In genomic region chr6:32665621-32666140, GRCh38 we compare ENCODE assay signal across 14 cellular contexts. TPM values are rescaled to one million over a fixed set of nuclear protein-coding genes. Genes with fewer than 3 reads are reported as not detected.
DNase-seq lines count a peak whose midpoint lies in the region; ATAC-seq and TF ChIP-seq lines count a peak whose summit lies in the region.
"Had no signal": no experiment of that assay in that cellular context is flagged by ENCODE, and none has a peak within 500 bp of the region (broad histone marks: within the 10 kb centered on the region; RNA-seq: fewer than 3 reads in every experiment).

No MANE protein-coding gene starts in this region.

- POLR2A ChIA-PET in HEK293T (lab: Yijun Ruan, JAX), result interaction anchor here (1.1 kb wide), 1 partner anchor 33 kb away, joined by 3 read pairs; no protein-coding TSS in a partner anchor

- no peak for DNase-seq in activated T-cell treated with anti-CD3 and anti-CD28 coated beads, Interleukin-2, amount 50 U/mL, for 72 hours
- no peak for DNase-seq in activated T-cell treated with anti-CD3 and anti-CD28 coated beads for 4 hours
- no peak for DNase-seq in hepatocyte (ENCODE audit: low spot score)
- no peak for DNase-seq in stimulated activated naive B cell treated with anti-CD40 and anti-IgM and Interleukin-4, amounts not matched to agents 10 μg/mL and 1 μg/mL and 100 μg/mL, for 72 hours
- DNase-seq in stimulated activated naive CD4-positive, alpha-beta T cell treated with Interleukin-2 at 50 U/mL for 16 hours (lab: John Stamatoyannopoulos, UW), result no peak
- no peak for DNase-seq in HEK293T (ENCODE audit: extremely low spot score)
- DNase-seq: activated naive CD4-positive, alpha-beta T cell treated with Interleukin-2 at 50 U/mL for 16 hours; HCEC 1CT; mesenchymal stem cell; NCI-H2171 treated with DMSO at 0.1 percent for 48 hours; T1000 had no signal

- H3K27me3 ChIP-seq in SU-DHL-6 (ENCODE audit: low read length) (no peaks in the 10 kb centered on the region), hepatocyte (no peaks in the 10 kb centered on the region)

- H3K4me1 ChIP-seq in hepatocyte (ENCODE audit: insufficient read depth), result no peaks in the 10 kb centered on the region

- peaks cover 0 to 5% of the 10 kb centered on the region in 2 donors for H3K36me3 Mint-ChIP-seq in activated T-cell treated with anti-CD3 and anti-CD28 coated beads, Interleukin-2, amount 50 U/mL, for 72 hours (ENCODE audit: insufficient read depth in 2 of 2)
- peaks cover 45 to 62% of the 10 kb centered on the region in 2 donors for H3K36me3 Mint-ChIP-seq in stimulated activated naive B cell treated with anti-CD40 and anti-IgM and Interleukin-4, amounts not matched to agents 10 μg/mL and 1 μg/mL and 100 μg/mL, for 72 hours

- H3K27ac Mint-ChIP-seq in activated T-cell treated with anti-CD3 and anti-CD28 coated beads, Interleukin-2, amount 50 U/mL, for 72 hours, result peak overlapping the region; percentile 20
- H3K27ac Mint-ChIP-seq in stimulated activated naive B cell treated with anti-CD40 and anti-IgM and Interleukin-4, amounts not matched to agents 10 μg/mL and 1 μg/mL and 100 μg/mL, for 72 hours, result peak overlapping the region; percentile 100

- peak overlapping the region; percentile 68 for H3K9ac ChIP-seq in SU-DHL-6 (ENCODE audit: low read length)
- H3K9ac ChIP-seq: KMS-11 had no signal

- H3K79me2 ChIP-seq in SU-DHL-6 (ENCODE audit: insufficient read depth, low read length) (peaks cover 6% of the 10 kb centered on the region), hepatocyte (no peaks in the 10 kb centered on the region)

- CTCF ChIA-PET in HEK293T (lab: Yijun Ruan, JAX), result interaction anchor here (0.6 to 1.4 kb wide), 2 partner anchors 43 to 269 kb away, joined by 3 to 4 read pairs; no protein-coding TSS in a partner anchor

- H3K9me3 Mint-ChIP-seq in activated T-cell treated with anti-CD3 and anti-CD28 coated beads, Interleukin-2, amount 50 U/mL, for 72 hours, result no peaks in the 10 kb centered on the region
- no peaks in the 10 kb centered on the region for H3K9me3 Mint-ChIP-seq in stimulated activated naive B cell treated with anti-CD40 and anti-IgM and Interleukin-4, amounts not matched to agents 10 μg/mL and 1 μg/mL and 100 μg/mL, for 72 hours

- H3K9me3 ChIP-seq in SU-DHL-6 (ENCODE audit: insufficient read depth, low read length), result no peaks in the 10 kb centered on the region
- H3K9me3 ChIP-seq in hepatocyte (ENCODE audit: low read depth), result no peaks in the 10 kb centered on the region

- ATAC-seq in activated T-cell treated with anti-CD3 and anti-CD28 coated beads, Interleukin-2, amount 50 U/mL, for 72 hours (replicated peaks in 1 of 2), result no peak
- ATAC-seq in stimulated activated naive B cell treated with anti-CD40 and anti-IgM and Interleukin-4, amounts not matched to agents 10 μg/mL and 1 μg/mL and 100 μg/mL, for 72 hours (replicated peaks), result no peak
- ATAC-seq in HG02970 (IDR thresholded peaks at IDR 0.05; ENCODE audit: low FRiP score, unreplicated experiment), result no peak

- H3K27me3 Mint-ChIP-seq in activated T-cell treated with anti-CD3 and anti-CD28 coated beads, Interleukin-2, amount 50 U/mL, for 72 hours (ENCODE audit: low read depth), result peaks cover 55% of the 10 kb centered on the region
- no peaks in the 10 kb centered on the region for H3K27me3 Mint-ChIP-seq in stimulated activated naive B cell treated with anti-CD40 and anti-IgM and Interleukin-4, amounts not matched to agents 10 μg/mL and 1 μg/mL and 100 μg/mL, for 72 hours

- H4K20me1 ChIP-seq in SU-DHL-6 (ENCODE audit: low read depth, low read length) (no peaks in the 10 kb centered on the region), hepatocyte (ENCODE audit: insufficient read depth, poor library complexity, severe bottlenecking) (no peaks in the 10 kb centered on the region)

- peak overlapping the region; percentile 76 to 80 for H3K4me3 Mint-ChIP-seq in activated T-cell treated with anti-CD3 and anti-CD28 coated beads, Interleukin-2, amount 50 U/mL, for 72 hours
- peak overlapping the region; percentile 89 to 92 for H3K4me3 Mint-ChIP-seq in stimulated activated naive B cell treated with anti-CD40 and anti-IgM and Interleukin-4, amounts not matched to agents 10 μg/mL and 1 μg/mL and 100 μg/mL, for 72 hours

- H3K4me1 Mint-ChIP-seq in activated T-cell treated with anti-CD3 and anti-CD28 coated beads, Interleukin-2, amount 50 U/mL, for 72 hours (ENCODE audit: low read depth), result peaks cover 33% of the 10 kb centered on the region
- peaks cover 53 to 94% of the 10 kb centered on the region in 2 donors for H3K4me1 Mint-ChIP-seq in stimulated activated naive B cell treated with anti-CD40 and anti-IgM and Interleukin-4, amounts not matched to agents 10 μg/mL and 1 μg/mL and 100 μg/mL, for 72 hours

- H3K27ac ChIP-seq in SU-DHL-6 (ENCODE audit: low read depth, low read length) (peak overlapping the region; percentile 23; the same call in 1 of the 2 replicates), hepatocyte (peak overlapping the region; percentile 28)
- H3K27ac ChIP-seq: KMS-11 had no signal

- 53% methylated on average over 3 of the region's 3 CpGs for WGBS in hepatocyte (ENCODE audit: low lambda C conversion rate, missing lambda C conversion rate)

- H2AFZ ChIP-seq in SU-DHL-6 (ENCODE audit: low read depth, low read length, severe bottlenecking), result no peak overlapping the region
- H2AFZ ChIP-seq in hepatocyte, result no peak overlapping the region

- TF ChIP-seq CTCF in SU-DHL-6 (IDR thresholded peaks at IDR 0.05; ENCODE audit: insufficient read depth, low read length, poor library complexity, severe bottlenecking) (no peak), hepatocyte (IDR thresholded peaks at IDR 0.05; ENCODE audit: poor library complexity) (no peak)

- H3F3A ChIP-seq in SU-DHL-6 (ENCODE audit: insufficient read depth), result peaks cover 15% of the 10 kb centered on the region

- peak overlapping the region; percentile 68 for H3K4me3 ChIP-seq in SU-DHL-6 (ENCODE audit: insufficient read depth, low read length, poor library complexity, severe bottlenecking)
- no peak overlapping the region for H3K4me3 ChIP-seq in hepatocyte

- H3K36me3 ChIP-seq in SU-DHL-6 (ENCODE audit: low read length) (no peaks in the 10 kb centered on the region), hepatocyte (replicated peaks; ENCODE audit: insufficient read depth, low read depth) (no peaks in the 10 kb centered on the region)

- H3K4me2 ChIP-seq in SU-DHL-6 (ENCODE audit: low read depth, low read length, poor library complexity, severe bottlenecking) (peak overlapping the region; percentile 78), hepatocyte (peak overlapping the region; percentile 63)
- H3K4me2 ChIP-seq: KMS-11 had no signal

- no peaks in the 10 kb centered on the region for H3K9me2 ChIP-seq in SU-DHL-6 (replicated peaks; ENCODE audit: insufficient read depth, low read length)
- no peaks in the 10 kb centered on the region for H3K9me2 ChIP-seq in hepatocyte (replicated peaks; ENCODE audit: insufficient read depth)

TF ChIP-seq in HEK293T, 16 proteins besides CTCF, POLR2A, EP300 and RAD21:
- TF ChIP-seq PKNOX1 (IDR thresholded peaks at IDR 0.05) (no peak), L3MBTL2 (conservative IDR thresholded peaks at IDR 0.05) (no peak), ARNT (IDR thresholded peaks at IDR 0.05) (no peak), FOXA1 (IDR thresholded peaks at IDR 0.05) (no peak), CTBP1 (IDR thresholded peaks at IDR 0.05; ENCODE audit: borderline replicate concordance) (no peak), ELF4 (IDR thresholded peaks at IDR 0.05) (no peak), BHLHE40 (IDR thresholded peaks at IDR 0.05; ENCODE audit: borderline replicate concordance) (no peak), FOXK2 (IDR thresholded peaks at IDR 0.05) (no peak), FOXM1 (IDR thresholded peaks at IDR 0.05; ENCODE audit: borderline replicate concordance) (no peak), NFRKB (IDR thresholded peaks at IDR 0.05) (no peak), ZNF384 (IDR thresholded peaks at IDR 0.05) (no peak), LEF1 (IDR thresholded peaks at IDR 0.05; ENCODE audit: borderline replicate concordance) (no peak), TARDBP (IDR thresholded peaks at IDR 0.05) (no peak), SUZ12 (IDR thresholded peaks at IDR 0.05) (no peak), HDGF (IDR thresholded peaks at IDR 0.05; ENCODE audit: borderline replicate concordance) (no peak), SP1 (IDR thresholded peaks at IDR 0.05) (no peak)

RNA-seq across cellular contexts. Expression of gene HLA-DQB1, which starts 0.8 kb away (rescaled TPM):
- 1 to 10 TPM; 2.5 to 2.9 TPM for total RNA-seq in activated T-cell treated with anti-CD3 and anti-CD28 coated beads, Interleukin-2, amount 50 U/mL, for 72 hours
- total RNA-seq in hepatocyte, result 12.0 and 12.2 TPM in 2 replicates
- 13.0 and 15.2 TPM in 2 replicates for polyA plus RNA-seq in hepatocyte

RNA-seq across cellular contexts. Expression of gene HLA-DQA1, which starts 28.5 kb away (rescaled TPM):
- 1 to 10 TPM; 2.2 to 3.7 TPM for total RNA-seq in activated T-cell treated with anti-CD3 and anti-CD28 coated beads, Interleukin-2, amount 50 U/mL, for 72 hours
- not detected in 2 replicates for total RNA-seq in hepatocyte
- not detected in 2 replicates for polyA plus RNA-seq in hepatocyte
